ENCODE assay signal across 24 cellular contexts in genomic region chr16:79814124-79814523, GRCh38.
"Had no signal": no experiment of that assay in that cellular context is flagged by ENCODE, and none has a peak within 500 bp of the region (broad histone marks: within the 10 kb centered on the region; RNA-seq: fewer than 3 reads in every experiment).

No MANE protein-coding gene starts in this region.

- DNase-seq: IMR-90, Kasumi-1, NCI-H1092, NCI-H1105 treated with DMSO at 0.1 percent for 48 hours, NCI-H1417 treated with DMSO at 0.1 percent for 48 hours, NCI-H146, NCI-H1694 treated with DMSO at 0.1 percent for 48 hours, NCI-H1930, NCI-H2081, NCI-H2107, NCI-H2171, NCI-H226, NCI-H446, NCI-H510A, NCI-H524 treated with DMSO at 0.1 percent for 48 hours, NCI-H69, NCI-H774, RPMI8226, SHP77 treated with DMSO at 0.1 percent for 48 hours, SJCRH30 had no signal

- H3K27ac ChIP-seq: KMS-11, SJCRH30 had no signal

- H3K9ac ChIP-seq: KMS-11 had no signal

- H3K4me2 ChIP-seq: KMS-11 had no signal

- H3K4me1 ChIP-seq: SJCRH30 had no signal

- ATAC-seq: HepG2, Right ventricle myocardium inferior, SK-N-SH treated with all-trans-retinoic acid at 6 μM for 48 hours had no signal

- H3K27me3 ChIP-seq: SJCRH30 had no signal

- H3K4me3 ChIP-seq: SJCRH30 had no signal

- H3K36me3 ChIP-seq: SJCRH30 had no signal

- H3K9me3 ChIP-seq: SJCRH30 had no signal
